In genomic region chr1:9453375-9454093, GRCh38 we compare ENCODE assay signal across 25 cellular contexts.
A peak's percentile ranks its signal among the peaks of the same experiment; 100 is the strongest.
DNase-seq lines count a peak whose midpoint lies in the region; ATAC-seq, FAIRE-seq and TF ChIP-seq lines count a peak whose summit lies in the region.
"Had no signal": no experiment of that assay in that cellular context is flagged by ENCODE, and none has a peak within 500 bp of the region (broad histone marks: within the 10 kb centered on the region; RNA-seq: fewer than 3 reads in every experiment).

No MANE protein-coding gene starts in this region.

- POLR2A ChIA-PET in H1 (lab: Charles Lee; ENCODE audit: partially characterized antibody) = interaction anchor here (0.9 kb wide), 1 partner anchor 12 kb away, joined by 3 read pairs; no protein-coding TSS in a partner anchor

- no peaks in the 10 kb centered on the region for H3K79me1 ChIP-seq in H1 (ENCODE audit: low read depth, low read length)

- no peak overlapping the region for H3K14ac ChIP-seq in H1 (ENCODE audit: insufficient read length)

- TF ChIP-seq EP300 in H1 (IDR thresholded peaks at IDR 0.05; ENCODE audit: borderline replicate concordance in 1 of 2, low read depth in 2 of 2, low read length in 2 of 2) = no peak

- ATAC-seq in GM21528 (IDR thresholded peaks at IDR 0.05; ENCODE audit: low FRiP score, unreplicated experiment) (no peak), heart right ventricle (no peak)

- peak overlapping the region; percentile 69; the same call in 1 of the 2 replicates for H4K8ac ChIP-seq in H1 (ENCODE audit: extremely low read depth, insufficient read depth, low read length)

- H3K27ac ChIP-seq in H1 (ENCODE audit: low read depth, low read length) (no peak overlapping the region), heart right ventricle (no peak overlapping the region)

- H3K23me2 ChIP-seq in H1 (ENCODE audit: low read depth, low read length) = no peaks in the 10 kb centered on the region

- H3K56ac ChIP-seq in H1 (replicated peaks; ENCODE audit: insufficient read length, low read depth, low read length) = no peak overlapping the region

- WGBS in H1 (ENCODE audit: extremely low coverage in 1 of 2, insufficient coverage in 1 of 2, insufficient read length in 1 of 2, insufficient replicate concordance in 2 of 2, low coverage in 1 of 2, low lambda C conversion rate in 2 of 2, missing lambda C conversion rate in 1 of 2), 2 experiments = 83% methylated on average over 20 of the region's 20 CpGs; no CpG with 5 or more reads in 1 of the 2 experiments
- 81 to 87% methylated on average over 20 of the region's 20 CpGs for WGBS in heart right ventricle, 2 donors

- peaks cover 0 to 5% of the 10 kb centered on the region in 2 experiments for H4K20me1 ChIP-seq in H1 (replicated peaks in 1 of 2; ENCODE audit: control insufficient read depth in 1 of 2, insufficient read depth in 2 of 2, low read length in 2 of 2)

- FAIRE-seq in D721Med (lab: Jason Lieb, UNC) (no peak), H1 (lab: Jason Lieb, UNC) (no peak)
- FAIRE-seq: endometrium had no signal

- TF ChIP-seq RAD21 in H1 (IDR thresholded peaks at IDR 0.05 in 1 of 2, conservative IDR thresholded peaks at IDR 0.05 in 1 of 2; ENCODE audit: low read depth in 2 of 2, low read length in 2 of 2) = no peak

- H3K9ac ChIP-seq in H1 (replicated peaks in 1 of 4; ENCODE audit: extremely low read depth in 1 of 4, low read depth in 3 of 4, low read length in 3 of 4) = no peak overlapping the region; a peak in 1 of 7 replicates

- peaks cover 55% of the 10 kb centered on the region for H3K4me1 Mint-ChIP-seq in nephron
- H3K4me1 Mint-ChIP-seq: CD14-positive monocyte had no signal

- H3K4me3 Mint-ChIP-seq in nephron = no peak overlapping the region
- H3K4me3 Mint-ChIP-seq: activated T-helper 1 cell treated with anti-CD3 and anti-CD28 coated beads, Interleukin-12 subunit alpha, Interleukin-12 subunit beta, Interleukin-2, Interleukin-4 antibody, amounts not matched to agents 30 ng/mL and 10 ng/mL and 1 ng/mL, durations not matched to agents 14 hours and 24 hours and 36 hours; CD14-positive monocyte; dendritic cell treated with granulocyte-macrophage colony-stimulating factor and Interleukin-4, amounts not matched to agents 40 ng/mL and 50 ng/mL, for 4 days had no signal

- no peaks in the 10 kb centered on the region for H3K9me3 Mint-ChIP-seq in nephron
- H3K9me3 Mint-ChIP-seq: activated T-helper 1 cell treated with anti-CD3 and anti-CD28 coated beads, Interleukin-12 subunit alpha, Interleukin-12 subunit beta, Interleukin-2, Interleukin-4 antibody, amounts not matched to agents 30 ng/mL and 10 ng/mL and 1 ng/mL, durations not matched to agents 14 hours and 24 hours and 36 hours; dendritic cell treated with granulocyte-macrophage colony-stimulating factor and Interleukin-4, amounts not matched to agents 40 ng/mL and 50 ng/mL, for 4 days had no signal

- H2BK15ac ChIP-seq in H1 (ENCODE audit: low read length) = peak overlapping the region; percentile 74; the same call in 1 of the 2 replicates

- H3K79me2 ChIP-seq in H1 (ENCODE audit: control insufficient read depth in 1 of 2, insufficient read depth in 2 of 2, low read length in 2 of 2) = no peaks in the 10 kb centered on the region

- H3K4me2 ChIP-seq in H1 (ENCODE audit: insufficient read depth in 1 of 2, low read depth in 2 of 2, low read length in 2 of 2) = no peak overlapping the region
- H3K4me2 ChIP-seq: smooth muscle cell had no signal

- intact Hi-C loops in heart right ventricle (cut with DNase I) = loop anchor here in 6 of 10 donors (2.0 to 10.0 kb wide), 3 partner anchors 165 to 339 kb away; no protein-coding TSS in a partner anchor

- H3K9me3 ChIP-seq in H1 (ENCODE audit: insufficient read depth in 2 of 2, low read depth in 1 of 2, low read length in 1 of 2) (no peaks in the 10 kb centered on the region), heart right ventricle (no peaks in the 10 kb centered on the region)

- H4K91ac ChIP-seq in H1 (replicated peaks; ENCODE audit: insufficient read length, low read length) = no peak overlapping the region

- no peak overlapping the region; the same call in 1 of the 2 replicates for H2BK5ac ChIP-seq in H1 (ENCODE audit: low read depth, low read length)

- no peak overlapping the region for H2BK120ac ChIP-seq in H1 (replicated peaks; ENCODE audit: low read depth, low read length)

- TF ChIP-seq POLR2A in H1 (IDR thresholded peaks at IDR 0.05; ENCODE audit: control extremely low read depth in 1 of 2, low read depth in 2 of 2, low read length in 2 of 2) = no peak

- H3K18ac ChIP-seq in H1 (ENCODE audit: extremely low read depth, low read length) = no peak overlapping the region

- H2AFZ ChIP-seq in H1 (ENCODE audit: low read length) = no peak overlapping the region

- peaks cover 0 to 3% (median 0%) of the 10 kb centered on the region in 4 experiments; a peak in 1 of 7 replicates for H3K27me3 ChIP-seq in H1 (replicated peaks in 1 of 4; ENCODE audit: control insufficient read depth in 3 of 4, extremely low read depth in 1 of 4, insufficient read depth in 3 of 4, low read length in 3 of 4)
- H3K27me3 ChIP-seq in heart right ventricle = no peaks in the 10 kb centered on the region

- H3K4me3 ChIP-seq in H1 (ENCODE audit: extremely low read depth in 1 of 4, insufficient read depth in 2 of 4, low read depth in 3 of 4, low read length in 4 of 4) = no peak overlapping the region
- no peak overlapping the region for H3K4me3 ChIP-seq in heart right ventricle
- H3K4me3 ChIP-seq: lung, smooth muscle cell had no signal

- H3K27me3 Mint-ChIP-seq in nephron (ENCODE audit: low read depth) = peaks cover 3% of the 10 kb centered on the region

- H3K4me1 ChIP-seq in H1 (replicated peaks in 1 of 4; ENCODE audit: control insufficient read depth in 3 of 4, insufficient read depth in 4 of 4, low read length in 3 of 4) = no peaks in the 10 kb centered on the region; a peak in 2 of 7 replicates
- H3K4me1 ChIP-seq in heart right ventricle = peaks cover 6 to 30% (median 16%) of the 10 kb centered on the region in 9 donors

- H2BK12ac ChIP-seq in H1 (ENCODE audit: low read depth, low read length) = peak overlapping the region; percentile 11; the same call in 1 of the 2 replicates

- H3K23ac ChIP-seq in H1 (ENCODE audit: insufficient read length) = no peak overlapping the region

- DNase-seq in D721Med (ENCODE audit: insufficient read length, low spot score) = peak; percentile 54
- DNase-seq in NCI-H82 (lab: John Stamatoyannopoulos, UW) = peak; percentile 98
- DNase-seq in H1 (ENCODE audit: low read depth in 1 of 2, low spot score in 2 of 2) = no peak
- DNase-seq in NCI-H748 treated with DMSO at 0.1 percent for 48 hours (lab: John Stamatoyannopoulos, UW) = no peak
- no peak for DNase-seq in heart right ventricle
- DNase-seq in AML-193 (lab: John Stamatoyannopoulos, UW) = no peak
- DNase-seq: ACHN; activated naive CD4-positive, alpha-beta T cell treated with anti-CD3 and anti-CD28 coated beads, Interleukin-2, amount 50 U/mL, for 16 hours; anterior cingulate cortex; central memory CD4-positive, alpha-beta T cell; KG1; NCI-H1436 treated with DMSO at 0.1 percent for 48 hours; NCI-H2107; nucleus accumbens; RPMI8226; stimulated activated CD4-positive, alpha-beta T cell treated with anti-CD3 and anti-CD28 coated beads, Interleukin-2, amount 100 ng/mL, for 48 hours; stimulated activated naive CD4-positive, alpha-beta T cell treated with Interleukin-2 at 50 U/mL for 16 hours had no signal

- H3K4ac ChIP-seq in H1 (replicated peaks; ENCODE audit: insufficient read length, low read depth, low read length) = no peak overlapping the region

- no peak overlapping the region for H2AK5ac ChIP-seq in H1 (ENCODE audit: low read depth, low read length)

- H3K27ac Mint-ChIP-seq in nephron = peak overlapping the region in 2 of 3 experiments; percentile 10 to 64
- H3K27ac Mint-ChIP-seq: activated T-helper 1 cell treated with anti-CD3 and anti-CD28 coated beads, Interleukin-12 subunit alpha, Interleukin-12 subunit beta, Interleukin-2, Interleukin-4 antibody, amounts not matched to agents 30 ng/mL and 10 ng/mL and 1 ng/mL, durations not matched to agents 14 hours and 24 hours and 36 hours; CD14-positive monocyte; dendritic cell treated with granulocyte-macrophage colony-stimulating factor and Interleukin-4, amounts not matched to agents 40 ng/mL and 50 ng/mL, for 4 days had no signal

- CTCF ChIA-PET in H1 (lab: Charles Lee; ENCODE audit: partially characterized antibody) = interaction anchor here (0.7 to 8.6 kb wide), 12 partner anchors 8 to 187 kb away, joined by 3 to 98 read pairs (median 10); partner anchors contain the start of gene SPSB1

- TF ChIP-seq CTCF in D721Med (IDR thresholded peaks at IDR 0.05; ENCODE audit: insufficient read depth, missing control alignments) (no peak), H1 (IDR thresholded peaks at IDR 0.05; ENCODE audit: control extremely low read depth in 1 of 3, insufficient read depth in 1 of 3, low read depth in 1 of 3, low read length in 3 of 3) (peak in 1 of 3 experiments; percentile 17; a peak in 1 of 4 replicates), nephron (IDR thresholded peaks at IDR 0.05; ENCODE audit: unreplicated experiment in 3 of 3) (no peak), heart right ventricle (IDR thresholded peaks at IDR 0.05) (no peak)

- no peak overlapping the region for H2BK20ac ChIP-seq in H1 (ENCODE audit: low read length)

- H3K36me3 Mint-ChIP-seq in nephron (ENCODE audit: low read depth) = no peaks in the 10 kb centered on the region
- H3K36me3 Mint-ChIP-seq: CD14-positive monocyte had no signal

- H4K5ac ChIP-seq in H1 (ENCODE audit: insufficient read length, low read depth, low read length) = no peak overlapping the region

- H3K36me3 ChIP-seq in H1 (ENCODE audit: control insufficient read depth in 2 of 4, insufficient read depth in 4 of 4, low read length in 3 of 4) = no peaks in the 10 kb centered on the region
- H3K36me3 ChIP-seq in heart right ventricle = no peaks in the 10 kb centered on the region

TF ChIP-seq in H1, 55 proteins besides CTCF, POLR2A, EP300 and RAD21 (continues in another document):
- TF ChIP-seq SIRT6 (IDR thresholded peaks at IDR 0.05; ENCODE audit: low read length) = no peak
- no peak for TF ChIP-seq HDAC2 (IDR thresholded peaks at IDR 0.05; ENCODE audit: borderline replicate concordance in 1 of 2, low read depth in 2 of 2, low read length in 2 of 2)
- no peak for TF ChIP-seq KDM1A (IDR thresholded peaks at IDR 0.05; ENCODE audit: borderline replicate concordance, low read length)
- no peak for TF ChIP-seq CTBP2 (IDR thresholded peaks at IDR 0.05; ENCODE audit: borderline replicate concordance, insufficient read depth, insufficient read length, low read length)

Comparison
In these comparisons a context has a peak if more than half of its experiments do, and no peak if none do; other contexts are left out.
1. DNase-seq: peak in D721Med (single experiment) and NCI-H82 (single experiment); none in H1 (0 of 2), NCI-H748 treated with DMSO at 0.1 percent for 48 hours (single experiment), heart right ventricle (0 of 2) and AML-193 (0 of 2).